In genomic region chr3:155282416-155283091, GRCh38 we compare ENCODE assay signal across 13 cellular contexts. TPM values are rescaled to one million over a fixed set of nuclear protein-coding genes. Genes with fewer than 3 reads are reported as not detected.
A peak's percentile ranks its signal among the peaks of the same experiment; 100 is the strongest.
DNase-seq lines count a peak whose midpoint lies in the region; ATAC-seq and TF ChIP-seq lines count a peak whose summit lies in the region.
"Had no signal": no experiment of that assay in that cellular context is flagged by ENCODE, and none has a peak within 500 bp of the region (broad histone marks: within the 10 kb centered on the region; RNA-seq: fewer than 3 reads in every experiment).

No MANE protein-coding gene starts in this region.

- H3K9me2 ChIP-seq in PC-3 (replicated peaks; ENCODE audit: low read length): no peaks in the 10 kb centered on the region

- no peak for ATAC-seq in PC-3
- ATAC-seq: activated T-cell treated with anti-CD3 and anti-CD28 coated beads, Interleukin-2, amount 50 U/mL, for 72 hours had no signal

- no peak overlapping the region for H3K27ac ChIP-seq in PC-3 (ENCODE audit: low read length)
- H3K27ac ChIP-seq in caudate nucleus (ENCODE audit: low read depth, low read length): no peak overlapping the region
- H3K27ac ChIP-seq in RWPE1: no peak overlapping the region
- H3K27ac ChIP-seq: testis had no signal

- H3K79me2 ChIP-seq in PC-3 (ENCODE audit: low read length): no peaks in the 10 kb centered on the region

- BruUV-seq in PC-3 (replicated peaks; lab: Mats Ljungman, UMichigan): no TSS peak

- no peaks in the 10 kb centered on the region for H3K27me3 ChIP-seq in PC-3 (ENCODE audit: low read length)
- H3K27me3 ChIP-seq: testis had no signal

- no peaks in the 10 kb centered on the region for H3F3A ChIP-seq in PC-3 (ENCODE audit: low read length, unreplicated experiment)

- TF ChIP-seq CTCF in PC-3 (conservative IDR thresholded peaks at IDR 0.05; ENCODE audit: low read depth, low read length): no peak
- TF ChIP-seq CTCF in fibroblast of the aortic adventitia (IDR thresholded peaks at IDR 0.05; ENCODE audit: insufficient read depth, low read length): no peak
- TF ChIP-seq CTCF in RWPE1 (conservative IDR thresholded peaks at IDR 0.05; ENCODE audit: low read depth): no peak

- H2AFZ ChIP-seq in PC-3 (ENCODE audit: low read length): no peak overlapping the region

- peaks cover 7% of the 10 kb centered on the region; the same call in 1 of the 2 replicates for H3K4me1 ChIP-seq in PC-3 (ENCODE audit: insufficient read depth, low read length)
- H3K4me1 ChIP-seq: testis had no signal

- H4K20me1 ChIP-seq in PC-3 (ENCODE audit: low read length): no peaks in the 10 kb centered on the region

- intact Hi-C loops in PC-3 (cut with micrococcal nuclease): no loop called here

- H3K9ac ChIP-seq in PC-3 (ENCODE audit: low read length): no peak overlapping the region

- H3K36me3 ChIP-seq in PC-3 (ENCODE audit: low read depth, low read length): no peaks in the 10 kb centered on the region

- DNase-seq in NCI-H2107 treated with DMSO at 0.1 percent for 48 hours (lab: John Stamatoyannopoulos, UW; ENCODE audit: unreplicated experiment): peak; percentile 37
- DNase-seq in NCI-H2107 (lab: John Stamatoyannopoulos, UW): no peak
- peak; percentile 34 for DNase-seq in PC-3
- DNase-seq in fibroblast of the aortic adventitia (ENCODE audit: low read depth): peak; percentile 81
- peak; percentile 61 for DNase-seq in stromal cell of bone marrow (ENCODE audit: low read depth)
- no peak for DNase-seq in NCI-H226
- DNase-seq in caudate nucleus (lab: John Stamatoyannopoulos, UW): no peak
- no peak for DNase-seq in RWPE1 (ENCODE audit: low spot score)
- DNase-seq: 8988T; activated T-cell treated with anti-CD3 and anti-CD28 coated beads, Interleukin-2, amount 50 U/mL, for 72 hours; NCI-H526; testis had no signal

- POLR2A ChIA-PET in PC-3 (lab: Charles Lee; ENCODE audit: unreplicated experiment): no interaction called here
- POLR2A ChIA-PET in RWPE1 (lab: Yijun Ruan, JAX; ENCODE audit: low non-redundant PET): no interaction called here

- CTCF ChIA-PET in PC-3 (lab: Charles Lee) (no interaction called here), RWPE1 (lab: Yijun Ruan, JAX) (no interaction called here)

- H3K9me3 ChIP-seq in PC-3 (ENCODE audit: low read length): no peaks in the 10 kb centered on the region
- H3K9me3 ChIP-seq: testis had no signal

- H3K4me2 ChIP-seq in PC-3 (ENCODE audit: low read length): no peak overlapping the region

- no peak overlapping the region for H3K4me3 ChIP-seq in PC-3 (ENCODE audit: low read length)
- H3K4me3 ChIP-seq in fibroblast of the aortic adventitia (ENCODE audit: low read depth, low read length): no peak overlapping the region
- H3K4me3 ChIP-seq: testis had no signal

RNA-seq across cellular contexts. Expression of gene STRIT1, which starts 10.9 kb away (rescaled TPM):
- total RNA-seq in PC-3 (2014; rRNA removed) (not detected in 2 replicates), fibroblast of the aortic adventitia (ENCODE audit: low replicate concordance) (not detected in 2 replicates)
- total RNA-seq: activated T-cell treated with anti-CD3 and anti-CD28 coated beads, Interleukin-2, amount 50 U/mL, for 72 hours; Daoy; testis had no signal

Comparison
In these comparisons a context has a peak if more than half of its experiments do, and no peak if none do; other contexts are left out.
1. DNase-seq: peak in NCI-H2107 treated with DMSO at 0.1 percent for 48 hours (single experiment), PC-3 (single experiment), fibroblast of the aortic adventitia (single experiment) and stromal cell of bone marrow (single experiment); none in NCI-H2107 (single experiment), NCI-H226 (single experiment), caudate nucleus (0 of 61) and RWPE1 (single experiment).